In genomic region chr9:129140397-129141065, GRCh38 we compare ENCODE assay signal across 8 cellular contexts. TPM values are rescaled to one million over a fixed set of nuclear protein-coding genes. Genes with fewer than 3 reads are reported as not detected.
DNase-seq lines count a peak whose midpoint lies in the region; ATAC-seq and TF ChIP-seq lines count a peak whose summit lies in the region.

No MANE protein-coding gene starts in this region.

- peaks cover 8 to 36% (median 17%) of the 10 kb centered on the region in 4 donors for H3K4me1 Mint-ChIP-seq in CD4-positive, CD25-positive, alpha-beta regulatory T cell
- peaks cover 59% of the 10 kb centered on the region for H3K4me1 Mint-ChIP-seq in dendritic cell treated with granulocyte-macrophage colony-stimulating factor and Interleukin-4, amounts not matched to agents 40 ng/mL and 50 ng/mL, for 4 days (ENCODE audit: low read depth)

- peak in 1 of 2 donors; percentile 1 for ATAC-seq in CD4-positive, CD25-positive, alpha-beta regulatory T cell (ENCODE audit: low read depth in 2 of 2)
- ATAC-seq in GM19043 (IDR thresholded peaks at IDR 0.05; ENCODE audit: low read depth, unreplicated experiment) (peak; percentile 3), HG03558 (IDR thresholded peaks at IDR 0.05; ENCODE audit: extremely low read depth, unreplicated experiment) (peak; percentile 9), SK-N-SH treated with all-trans-retinoic acid at 6 μM for 48 hours (peak; percentile 32), lower lobe of right lung (peak; percentile 20 to 21)

- 6% methylated on average over 8 of the region's 8 CpGs for WGBS in suprapubic skin

- H3K36me3 Mint-ChIP-seq in CD4-positive, CD25-positive, alpha-beta regulatory T cell: peaks cover 16% of the 10 kb centered on the region
- peaks cover 71% of the 10 kb centered on the region for H3K36me3 Mint-ChIP-seq in dendritic cell treated with granulocyte-macrophage colony-stimulating factor and Interleukin-4, amounts not matched to agents 40 ng/mL and 50 ng/mL, for 4 days (ENCODE audit: low read depth)

- H3K27ac ChIP-seq in CD4-positive, CD25-positive, alpha-beta regulatory T cell (ENCODE audit: insufficient read depth, low read length, poor library complexity, severe bottlenecking): peak overlapping the region; percentile 90
- H3K27ac ChIP-seq in lower lobe of right lung (peak overlapping the region; percentile 100), suprapubic skin (peak overlapping the region; percentile 100)

- H3K27me3 Mint-ChIP-seq in CD4-positive, CD25-positive, alpha-beta regulatory T cell: no peaks in the 10 kb centered on the region
- H3K27me3 Mint-ChIP-seq in dendritic cell treated with granulocyte-macrophage colony-stimulating factor and Interleukin-4, amounts not matched to agents 40 ng/mL and 50 ng/mL, for 4 days: no peaks in the 10 kb centered on the region

- no peaks in the 10 kb centered on the region for H3K27me3 ChIP-seq in CD4-positive, CD25-positive, alpha-beta regulatory T cell (ENCODE audit: control insufficient read depth, insufficient read depth, low read length)
- H3K27me3 ChIP-seq in lower lobe of right lung (ENCODE audit: low read depth) (no peaks in the 10 kb centered on the region), suprapubic skin (no peaks in the 10 kb centered on the region)

- peaks cover 36% of the 10 kb centered on the region for H3K4me1 ChIP-seq in CD4-positive, CD25-positive, alpha-beta regulatory T cell (ENCODE audit: control insufficient read depth, insufficient read depth, low read length, poor library complexity, severe bottlenecking)
- H3K4me1 ChIP-seq in lower lobe of right lung (peaks cover 83% of the 10 kb centered on the region), suprapubic skin (peaks cover 80% of the 10 kb centered on the region)

- no peak for TF ChIP-seq EP300 in suprapubic skin (IDR thresholded peaks at IDR 0.05)

- intact Hi-C loops in dendritic cell treated with granulocyte-macrophage colony-stimulating factor and Interleukin-4, amounts not matched to agents 40 ng/mL and 50 ng/mL, for 4 days (cut with micrococcal nuclease): loop anchor here (5.0 kb wide), 1 partner anchor 37 kb away; the partner anchor contains the start of gene IER5L
- intact Hi-C loops in lower lobe of right lung (cut with DNase I): no loop called here

- no peaks in the 10 kb centered on the region for H3K9me3 Mint-ChIP-seq in CD4-positive, CD25-positive, alpha-beta regulatory T cell
- no peaks in the 10 kb centered on the region for H3K9me3 Mint-ChIP-seq in dendritic cell treated with granulocyte-macrophage colony-stimulating factor and Interleukin-4, amounts not matched to agents 40 ng/mL and 50 ng/mL, for 4 days

- H3K4me3 ChIP-seq in CD4-positive, CD25-positive, alpha-beta regulatory T cell (ENCODE audit: low read depth, low read length): peak overlapping the region; percentile 82
- H3K4me3 ChIP-seq in lower lobe of right lung: peak overlapping the region; percentile 65
- peak overlapping the region; percentile 48 for H3K4me3 ChIP-seq in suprapubic skin

- peak overlapping the region; percentile 79 to 99 (median 94) for H3K27ac Mint-ChIP-seq in CD4-positive, CD25-positive, alpha-beta regulatory T cell
- peak overlapping the region; percentile 96 for H3K27ac Mint-ChIP-seq in dendritic cell treated with granulocyte-macrophage colony-stimulating factor and Interleukin-4, amounts not matched to agents 40 ng/mL and 50 ng/mL, for 4 days

- H3K36me3 ChIP-seq in CD4-positive, CD25-positive, alpha-beta regulatory T cell (ENCODE audit: control insufficient read depth, insufficient read depth, low read length): peaks cover 22% of the 10 kb centered on the region
- H3K36me3 ChIP-seq in lower lobe of right lung (peaks cover 40% of the 10 kb centered on the region), suprapubic skin (peaks cover 26% of the 10 kb centered on the region)

- H3K9me3 ChIP-seq in CD4-positive, CD25-positive, alpha-beta regulatory T cell (ENCODE audit: control insufficient read depth in 2 of 2, low read length in 2 of 2): no peaks in the 10 kb centered on the region
- no peaks in the 10 kb centered on the region for H3K9me3 ChIP-seq in lower lobe of right lung
- H3K9me3 ChIP-seq in suprapubic skin: no peaks in the 10 kb centered on the region

- TF ChIP-seq CTCF in lower lobe of right lung (IDR thresholded peaks at IDR 0.05) (no peak), suprapubic skin (IDR thresholded peaks at IDR 0.05) (no peak)

- DNase-seq in CD4-positive, CD25-positive, alpha-beta regulatory T cell: no peak
- DNase-seq in lower lobe of right lung: no peak
- no peak for DNase-seq in suprapubic skin (ENCODE audit: low spot score in 2 of 2)
- DNase-seq in DMS114 treated with DMSO at 0.1 percent for 48 hours (lab: John Stamatoyannopoulos, UW; ENCODE audit: unreplicated experiment): no peak

- no peak for TF ChIP-seq POLR2A in suprapubic skin (IDR thresholded peaks at IDR 0.05)

- H3K4me3 Mint-ChIP-seq in CD4-positive, CD25-positive, alpha-beta regulatory T cell: peak overlapping the region; percentile 82 to 98 (median 90)
- peak overlapping the region; percentile 77 for H3K4me3 Mint-ChIP-seq in dendritic cell treated with granulocyte-macrophage colony-stimulating factor and Interleukin-4, amounts not matched to agents 40 ng/mL and 50 ng/mL, for 4 days

TF ChIP-seq in SK-N-SH treated with all-trans-retinoic acid at 6 μM for 48 hours, 23 proteins besides CTCF, POLR2A, EP300 and RAD21 (continues in another document):
- TF ChIP-seq SNAI2 (CRISPR knock-in tag; IDR thresholded peaks at IDR 0.05) (0 out of 2 replicates have a peak, but pooled peaks have one; percentile 45), TCF4 (CRISPR knock-in tag; IDR thresholded peaks at IDR 0.05; ENCODE audit: borderline replicate concordance) (no peak), ZFP30 (CRISPR knock-in tag; IDR thresholded peaks at IDR 0.05) (no peak), GLIS3 (CRISPR knock-in tag; IDR thresholded peaks at IDR 0.05) (no peak), BACH2 (CRISPR knock-in tag; IDR thresholded peaks at IDR 0.05; ENCODE audit: borderline replicate concordance) (no peak), ESRRG (CRISPR knock-in tag; IDR thresholded peaks at IDR 0.05) (no peak), CSDC2 (CRISPR knock-in tag; IDR thresholded peaks at IDR 0.05) (peak; percentile 55; the same call in 1 of the 2 replicates), ISL1 (CRISPR knock-in tag; IDR thresholded peaks at IDR 0.05) (no peak), RARB (CRISPR knock-in tag; IDR thresholded peaks at IDR 0.05) (no peak), OSR1 (CRISPR knock-in tag; IDR thresholded peaks at IDR 0.05) (no peak)
- TF ChIP-seq, protein P1, sequence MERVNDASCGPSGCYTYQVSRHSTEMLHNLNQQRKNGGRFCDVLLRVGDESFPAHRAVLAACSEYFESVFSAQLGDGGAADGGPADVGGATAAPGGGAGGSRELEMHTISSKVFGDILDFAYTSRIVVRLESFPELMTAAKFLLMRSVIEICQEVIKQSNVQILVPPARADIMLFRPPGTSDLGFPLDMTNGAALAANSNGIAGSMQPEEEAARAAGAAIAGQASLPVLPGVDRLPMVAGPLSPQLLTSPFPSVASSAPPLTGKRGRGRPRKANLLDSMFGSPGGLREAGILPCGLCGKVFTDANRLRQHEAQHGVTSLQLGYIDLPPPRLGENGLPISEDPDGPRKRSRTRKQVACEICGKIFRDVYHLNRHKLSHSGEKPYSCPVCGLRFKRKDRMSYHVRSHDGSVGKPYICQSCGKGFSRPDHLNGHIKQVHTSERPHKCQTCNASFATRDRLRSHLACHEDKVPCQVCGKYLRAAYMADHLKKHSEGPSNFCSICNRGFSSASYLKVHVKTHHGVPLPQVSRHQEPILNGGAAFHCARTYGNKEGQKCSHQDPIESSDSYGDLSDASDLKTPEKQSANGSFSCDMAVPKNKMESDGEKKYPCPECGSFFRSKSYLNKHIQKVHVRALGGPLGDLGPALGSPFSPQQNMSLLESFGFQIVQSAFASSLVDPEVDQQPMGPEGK (CRISPR knock-in tag; IDR thresholded peaks at IDR 0.05; ENCODE audit: borderline replicate concordance): no peak
- TF ChIP-seq, protein P2, sequence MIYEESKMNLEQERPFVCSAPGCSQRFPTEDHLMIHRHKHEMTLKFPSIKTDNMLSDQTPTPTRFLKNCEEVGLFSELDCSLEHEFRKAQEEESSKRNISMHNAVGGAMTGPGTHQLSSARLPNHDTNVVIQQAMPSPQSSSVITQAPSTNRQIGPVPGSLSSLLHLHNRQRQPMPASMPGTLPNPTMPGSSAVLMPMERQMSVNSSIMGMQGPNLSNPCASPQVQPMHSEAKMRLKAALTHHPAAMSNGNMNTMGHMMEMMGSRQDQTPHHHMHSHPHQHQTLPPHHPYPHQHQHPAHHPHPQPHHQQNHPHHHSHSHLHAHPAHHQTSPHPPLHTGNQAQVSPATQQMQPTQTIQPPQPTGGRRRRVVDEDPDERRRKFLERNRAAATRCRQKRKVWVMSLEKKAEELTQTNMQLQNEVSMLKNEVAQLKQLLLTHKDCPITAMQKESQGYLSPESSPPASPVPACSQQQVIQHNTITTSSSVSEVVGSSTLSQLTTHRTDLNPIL (CRISPR knock-in tag; IDR thresholded peaks at IDR 0.05; ENCODE audit: low read depth): peak; percentile 40; the same call in 1 of the 2 replicates

RNA-seq across cellular contexts. Expression of gene PTPA, which starts 29.3 kb away (rescaled TPM):
- 53.7 TPM for total RNA-seq in CD4-positive, CD25-positive, alpha-beta regulatory T cell
- polyA plus RNA-seq in CD4-positive, CD25-positive, alpha-beta regulatory T cell: 10 to 100 TPM; 12.9 to 21.6 (median 16.0) TPM
- 100 TPM for total RNA-seq in lower lobe of right lung
- total RNA-seq in suprapubic skin: 100 to 1,000 TPM in 1 of 4 donors, 10 to 100 TPM in 3; 59.1 to 108 (median 83.8) TPM

RNA-seq across cellular contexts. Expression of gene CRAT, which starts 29.9 kb away (rescaled TPM):
- total RNA-seq in CD4-positive, CD25-positive, alpha-beta regulatory T cell: 12.5 TPM
- 10 to 100 TPM in 2 of 4 donors, 1 to 10 TPM in 2; 8.7 to 11.4 (median 10.2) TPM for polyA plus RNA-seq in CD4-positive, CD25-positive, alpha-beta regulatory T cell
- total RNA-seq in lower lobe of right lung (23.2 TPM), suprapubic skin (100 to 1,000 TPM in 1 of 4 donors, 10 to 100 TPM in 3; 27.4 to 156 (median 42.8) TPM)

RNA-seq across cellular contexts. Expression of gene IER5L, which starts 37.5 kb away (rescaled TPM):
- 2.7 TPM for total RNA-seq in CD4-positive, CD25-positive, alpha-beta regulatory T cell
- not detected for polyA plus RNA-seq in CD4-positive, CD25-positive, alpha-beta regulatory T cell
- 8.7 TPM for total RNA-seq in lower lobe of right lung
- 1 to 10 TPM; 4.3 to 8.2 (median 6.2) TPM for total RNA-seq in suprapubic skin

RNA-seq across cellular contexts. Expression of gene DOLPP1, which starts 59.6 kb away (rescaled TPM):
- total RNA-seq in CD4-positive, CD25-positive, alpha-beta regulatory T cell: 3.9 TPM
- polyA plus RNA-seq in CD4-positive, CD25-positive, alpha-beta regulatory T cell: 1 to 10 TPM; 8.6 to 9.3 (median 8.9) TPM
- 9.5 TPM for total RNA-seq in lower lobe of right lung
- total RNA-seq in suprapubic skin: 10 to 100 TPM in 1 of 4 donors, 1 to 10 TPM in 3; 7.8 to 11.1 (median 9.8) TPM
